11 cellular contexts compared by ENCODE assay signal in the genomic region with DNA sequence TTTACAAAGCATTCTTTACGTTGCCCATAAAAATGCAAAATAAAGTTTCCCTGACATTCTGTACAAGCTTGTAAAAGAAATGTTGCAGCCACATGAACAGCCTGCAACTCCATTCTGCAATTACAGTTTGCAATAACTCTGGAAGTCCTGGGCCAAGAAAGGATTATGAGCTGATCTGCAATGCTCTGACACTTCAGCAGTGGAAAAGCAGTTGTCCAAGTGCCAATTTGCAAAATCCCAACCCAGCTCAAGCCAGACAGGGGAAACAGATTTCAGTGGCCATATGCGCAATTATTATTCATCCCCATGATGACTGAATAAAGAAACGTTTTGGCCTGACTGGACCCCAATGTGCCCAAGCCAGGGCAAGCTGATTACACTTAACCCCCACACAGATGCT.
"Had no signal": no experiment of that assay in that cellular context is flagged by ENCODE, and none has a peak within 500 bp of the region (broad histone marks: within the 10 kb centered on the region; RNA-seq: fewer than 3 reads in every experiment).

No MANE protein-coding gene starts in this region.

- ATAC-seq: activated T-cell treated with anti-CD3 and anti-CD28 coated beads, Interleukin-2, amount 50 U/mL, for 4 hours; psoas muscle; stimulated activated naive CD8-positive, alpha-beta T cell treated with anti-CD3 and anti-CD28 coated beads, Interleukin-15, Interleukin-2, amounts not matched to agents 100 U/mL and 50 U/mL, for 24 hours had no signal

- H3K36me3 ChIP-seq: suprapubic skin, upper lobe of left lung had no signal

- H3K4me3 ChIP-seq: psoas muscle, suprapubic skin, upper lobe of left lung had no signal

- DNase-seq: activated CD4-positive, alpha-beta memory T cell treated with anti-CD3 and anti-CD28 coated beads for 36 hours; activated gamma-delta T cell; activated T-cell treated with anti-CD3 and anti-CD28 coated beads, Interleukin-2, amount 50 U/mL, for 4 hours; glutamatergic neuron; nephron progenitor cell; stimulated activated CD4-positive, alpha-beta T cell treated with anti-CD3 and anti-CD28 coated beads, Interleukin-4, amount 100 ng/mL, for 1 hour; stimulated activated CD8-positive, alpha-beta memory T cell treated with anti-CD3 and anti-CD28 coated beads, Interleukin-4, amount 100 ng/mL, for 48 hours; stimulated activated naive CD8-positive, alpha-beta T cell treated with anti-CD3 and anti-CD28 coated beads, Interleukin-15, Interleukin-2, amounts not matched to agents 100 U/mL and 50 U/mL, for 24 hours; upper lobe of left lung had no signal

- H3K27ac ChIP-seq: psoas muscle, suprapubic skin, upper lobe of left lung had no signal

- H3K9me3 ChIP-seq: psoas muscle, suprapubic skin, upper lobe of left lung had no signal

- H3K4me1 ChIP-seq: psoas muscle, upper lobe of left lung had no signal

- H3K27me3 ChIP-seq: suprapubic skin, upper lobe of left lung had no signal
